ENCODE assay signal across 8 cellular contexts in the genomic region with DNA sequence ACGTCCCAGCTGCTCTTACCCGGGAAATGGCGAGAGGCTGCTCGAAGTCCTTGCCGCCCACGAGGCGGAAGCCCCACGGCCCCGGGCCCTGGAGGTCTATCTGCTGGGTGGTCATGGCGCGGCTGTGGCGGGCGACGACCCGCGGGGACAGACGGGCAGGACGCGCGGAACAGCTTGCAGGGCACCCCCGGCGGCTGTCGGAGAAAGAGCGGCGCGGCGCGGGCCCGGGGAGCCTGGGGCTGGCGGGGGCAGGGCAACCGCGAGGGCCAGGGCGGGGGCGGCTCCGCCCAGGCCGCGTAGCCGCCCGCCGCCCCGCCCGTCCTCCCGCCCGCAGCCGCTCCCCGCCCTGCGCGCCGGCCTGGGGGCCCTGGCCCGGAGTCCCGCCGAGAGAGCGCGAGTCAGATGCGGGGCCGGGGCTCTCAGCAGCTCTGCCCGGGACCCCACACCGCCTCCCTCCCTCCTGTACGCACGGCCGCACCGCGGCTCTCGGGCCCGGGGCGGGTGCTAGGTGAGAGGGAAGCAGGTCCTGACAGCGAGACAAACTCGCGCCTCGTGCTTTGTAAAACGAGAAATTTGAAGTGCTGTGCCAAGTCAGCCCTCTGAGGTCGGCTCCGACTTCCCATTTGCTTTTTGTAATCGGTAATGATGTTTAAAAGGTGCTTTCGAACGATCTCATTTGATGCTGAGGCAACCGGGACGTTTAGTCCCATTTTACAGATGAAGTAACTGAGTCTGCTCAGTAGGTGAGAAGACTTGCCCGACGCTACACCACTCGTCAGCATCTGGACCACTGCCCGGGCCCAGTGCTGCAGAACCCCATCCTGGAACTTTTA. TPM values are rescaled to one million over a fixed set of nuclear protein-coding genes. Genes with fewer than 3 reads are reported as not detected.
DNase-seq lines count a peak whose midpoint lies in the region; ATAC-seq and TF ChIP-seq lines count a peak whose summit lies in the region.

A gene with protein sequence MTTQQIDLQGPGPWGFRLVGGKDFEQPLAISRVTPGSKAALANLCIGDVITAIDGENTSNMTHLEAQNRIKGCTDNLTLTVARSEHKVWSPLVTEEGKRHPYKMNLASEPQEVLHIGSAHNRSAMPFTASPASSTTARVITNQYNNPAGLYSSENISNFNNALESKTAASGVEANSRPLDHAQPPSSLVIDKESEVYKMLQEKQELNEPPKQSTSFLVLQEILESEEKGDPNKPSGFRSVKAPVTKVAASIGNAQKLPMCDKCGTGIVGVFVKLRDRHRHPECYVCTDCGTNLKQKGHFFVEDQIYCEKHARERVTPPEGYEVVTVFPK (minus strand): TSS at position 203 of the 833 bp plus-strand sequence. CDS start 88 bp downstream, at position 115.

- peak within 1 kb of the TSS; percentile 63 for H3K27ac ChIP-seq in KMS-11
- H3K27ac ChIP-seq in right lobe of liver = peak within 1 kb of the TSS; percentile 90 to 97 (median 97)
- peak within 1 kb of the TSS; percentile 89 to 93 (median 91) for H3K27ac ChIP-seq in stomach

- TF ChIP-seq EP300 in stomach (IDR thresholded peaks at IDR 0.05) = no peak

- peaks cover 38% of the 10 kb centered on the region for H3K79me2 ChIP-seq in KMS-11 (ENCODE audit: insufficient read depth, low read depth)

- H3K4me1 ChIP-seq in KMS-11 (ENCODE audit: low read depth, poor library complexity, severe bottlenecking) (peaks cover 74% of the 10 kb centered on the region), right lobe of liver (peaks cover 0 to 40% (median 10%) of the 10 kb centered on the region in 4 donors), stomach (peaks cover 28 to 63% (median 57%) of the 10 kb centered on the region in 4 donors)

- H3K4me2 ChIP-seq in KMS-11 = peak within 1 kb of the TSS; percentile 99

- intact Hi-C loops in right lobe of liver (cut with DNase I) (no loop called here), stomach (cut with DNase I; ENCODE audit: low total_unique reads) (no loop called here)

- no peaks in the 10 kb centered on the region for H4K20me1 ChIP-seq in KMS-11 (ENCODE audit: insufficient read depth)

- no peaks in the 10 kb centered on the region for H3K27me3 ChIP-seq in KMS-11 (ENCODE audit: insufficient read depth, low read depth)
- H3K27me3 ChIP-seq in right lobe of liver = no peaks in the 10 kb centered on the region
- H3K27me3 ChIP-seq in stomach = peaks cover 0 to 14% (median 0%) of the 10 kb centered on the region in 3 donors

- TF ChIP-seq CTCF in GM12873 (IDR thresholded peaks at IDR 0.05; ENCODE audit: insufficient read depth, low read depth, low read length, missing control alignments) (peak; percentile 35), KMS-11 (conservative IDR thresholded peaks at IDR 0.05; ENCODE audit: low read depth, low read length) (no peak), right lobe of liver (IDR thresholded peaks at IDR 0.05) (peak; percentile 12 to 48 (median 35)), stomach (IDR thresholded peaks at IDR 0.05) (peak in 3 of 7 experiments; percentile 7 to 39 (median 23))

- DNase-seq in T-helper 22 cell (ENCODE audit: low read depth) (peak; percentile 12), dermis blood vessel endothelial cell (peak; percentile 77), right lobe of liver (peak; percentile 87 to 89 (median 89)), stomach (peak; percentile 79), NCI-H128 (lab: John Stamatoyannopoulos, UW; ENCODE audit: unreplicated experiment) (no peak)

- peak within 1 kb of the TSS; percentile 91 for H3K9ac ChIP-seq in KMS-11

- H3K36me3 ChIP-seq in KMS-11 (ENCODE audit: insufficient read depth) (no peaks in the 10 kb centered on the region), right lobe of liver (no peaks in the 10 kb centered on the region), stomach (no peaks in the 10 kb centered on the region)

- H2AFZ ChIP-seq in KMS-11 (ENCODE audit: low read depth) = peak within 1 kb of the TSS; percentile 83

- ATAC-seq in GM21825 (IDR thresholded peaks at IDR 0.05; ENCODE audit: unreplicated experiment) (peak; percentile 35), right lobe of liver (peak; percentile 80 to 95 (median 90))

- TF ChIP-seq POLR2A in right lobe of liver (IDR thresholded peaks at IDR 0.05) (peak; percentile 98), stomach (IDR thresholded peaks at IDR 0.05) (peak in 1 of 4 donors; percentile 51)

- H3K9me3 ChIP-seq in right lobe of liver = no peaks in the 10 kb centered on the region
- no peaks in the 10 kb centered on the region for H3K9me3 ChIP-seq in stomach

- H3K4me3 ChIP-seq in KMS-11 (IDR thresholded peaks at IDR 0.05; ENCODE audit: insufficient read depth, low read depth, low read length) (no peak within 1 kb of the TSS), right lobe of liver (peak within 1 kb of the TSS; percentile 81 to 92 (median 88)), stomach (peak within 1 kb of the TSS; percentile 71 to 86 (median 77))

- 23% methylated on average over 13 of the region's 82 CpGs for WGBS in right lobe of liver (ENCODE audit: insufficient coverage, low coverage, low lambda C conversion rate, missing lambda C conversion rate)
- 7 to 42% (median 10%) methylated on average over 13 to 82 of the region's 82 CpGs for WGBS in stomach, 5 donors

RNA-seq across cellular contexts. Expression of the gene that starts here (rescaled TPM):
- 62.5 and 188 TPM in 2 replicates for total RNA-seq in dermis blood vessel endothelial cell
- 100 to 1,000 TPM in 1 of 6 experiments, 10 to 100 TPM in 5; 63.9 to 105 (median 82.1) TPM for total RNA-seq in right lobe of liver
- 100 to 1,000 TPM in 2 of 5 donors, 10 to 100 TPM in 3; 41.7 to 231 (median 83.9) TPM for total RNA-seq in stomach
- 100 to 1,000 TPM; 168 to 289 (median 277) TPM for polyA plus RNA-seq in stomach
